ENCODE assay signal across 17 cellular contexts in genomic region chr21:36551326-36551725, GRCh38.
A peak's percentile ranks its signal among the peaks of the same experiment; 100 is the strongest.
DNase-seq lines count a peak whose midpoint lies in the region; ATAC-seq and TF ChIP-seq lines count a peak whose summit lies in the region.
"Had no signal": no experiment of that assay in that cellular context is flagged by ENCODE, and none has a peak within 500 bp of the region (broad histone marks: within the 10 kb centered on the region; RNA-seq: fewer than 3 reads in every experiment).

No MANE protein-coding gene starts in this region.

- no peak overlapping the region for H3K9ac ChIP-seq in smooth muscle cell (ENCODE audit: low read depth)

- DNase-seq in myocyte (ENCODE audit: low read depth) (peak; percentile 82), smooth muscle cell (lab: John Stamatoyannopoulos, UW; ENCODE audit: unreplicated experiment) (no peak), lower leg skin (ENCODE audit: low spot score in 2 of 2) (no peak), OCI-M1 (lab: John Stamatoyannopoulos, UW) (no peak), SW480 (ENCODE audit: low spot score) (no peak)
- DNase-seq: BE2C; CD4-positive, CD25-positive, alpha-beta regulatory T cell; COR-L47; GDM1; NCI-H1105; NCI-H2081; SHP77 had no signal

- H3K27ac ChIP-seq in ACC112 (ENCODE audit: low read depth, low read length) (no peak overlapping the region), smooth muscle cell (ENCODE audit: low read depth) (peak overlapping the region; percentile 12)
- H3K27ac ChIP-seq: 22Rv1 had no signal

- TF ChIP-seq POLR2A in lower leg skin (IDR thresholded peaks at IDR 0.05), result no peak

- H3K36me3 ChIP-seq in ACC112 (ENCODE audit: insufficient read depth, low read length) (no peaks in the 10 kb centered on the region), smooth muscle cell (ENCODE audit: low read depth) (no peaks in the 10 kb centered on the region)
- H3K36me3 ChIP-seq: BE2C had no signal

- peak overlapping the region; percentile 67 for H3K4me2 ChIP-seq in smooth muscle cell

- WGBS in smooth muscle cell (ENCODE audit: low lambda C conversion rate), result 97% methylated on average over 4 of the region's 4 CpGs
- 66 to 75% methylated on average over 4 of the region's 4 CpGs for WGBS in lower leg skin, 2 donors

- H2AFZ ChIP-seq in ACC112 (ENCODE audit: low read length, unreplicated experiment) (no peak overlapping the region), smooth muscle cell (ENCODE audit: low read depth) (no peak overlapping the region)

- no peak for TF ChIP-seq CTCF in smooth muscle cell (IDR thresholded peaks at IDR 0.05; ENCODE audit: borderline replicate concordance, insufficient read depth, poor library complexity, severe bottlenecking)
- TF ChIP-seq CTCF in lower leg skin (IDR thresholded peaks at IDR 0.05), result no peak

- no peaks in the 10 kb centered on the region for H4K20me1 ChIP-seq in smooth muscle cell (ENCODE audit: low read depth)

- no peaks in the 10 kb centered on the region for H3K9me3 ChIP-seq in smooth muscle cell (replicated peaks; ENCODE audit: low read depth)
- H3K9me3 ChIP-seq: BE2C had no signal

- H3K4me3 ChIP-seq in ACC112 (ENCODE audit: low read depth, low read length) (peak overlapping the region; percentile 52; the same call in 1 of the 2 replicates), smooth muscle cell (no peak overlapping the region), lower leg skin (ENCODE audit: low read depth, poor library complexity, severe bottlenecking) (no peak overlapping the region)
- H3K4me3 ChIP-seq: K562 had no signal

- ATAC-seq in SK-N-SH treated with all-trans-retinoic acid at 6 μM for 48 hours (peak; percentile 34), HG03378 (IDR thresholded peaks at IDR 0.05; ENCODE audit: unreplicated experiment) (no peak)
- ATAC-seq: K562 had no signal

- H3K79me2 ChIP-seq in ACC112 (ENCODE audit: control insufficient read depth, insufficient read depth, low read length, unreplicated experiment), result no peaks in the 10 kb centered on the region
- H3K79me2 ChIP-seq in smooth muscle cell (ENCODE audit: low read depth), result no peaks in the 10 kb centered on the region

- intact Hi-C loops in lower leg skin (cut with DNase I; ENCODE audit: low total_unique reads), result no loop called here

- H3K27me3 ChIP-seq in ACC112 (ENCODE audit: insufficient read depth, low read length) (peaks cover 53% of the 10 kb centered on the region), smooth muscle cell (ENCODE audit: low read depth) (no peaks in the 10 kb centered on the region)

- no peaks in the 10 kb centered on the region for H3F3A ChIP-seq in smooth muscle cell (ENCODE audit: low read depth)

- peaks cover 11% of the 10 kb centered on the region for H3K4me1 ChIP-seq in ACC112 (ENCODE audit: control insufficient read depth, insufficient read depth, low read length, unreplicated experiment)
- H3K4me1 ChIP-seq in smooth muscle cell (ENCODE audit: low read depth), result no peaks in the 10 kb centered on the region
- H3K4me1 ChIP-seq: BE2C had no signal

TF ChIP-seq in SK-N-SH treated with all-trans-retinoic acid at 6 μM for 48 hours, 23 proteins besides CTCF, POLR2A, EP300 and RAD21:
- TF ChIP-seq PPARA (CRISPR knock-in tag; IDR thresholded peaks at IDR 0.05; ENCODE audit: borderline replicate concordance) (no peak), TOX (CRISPR knock-in tag; IDR thresholded peaks at IDR 0.05; ENCODE audit: borderline replicate concordance) (no peak), CSDC2 (CRISPR knock-in tag; IDR thresholded peaks at IDR 0.05) (no peak), ISL1 (CRISPR knock-in tag; IDR thresholded peaks at IDR 0.05) (no peak), ZNF70 (CRISPR knock-in tag; IDR thresholded peaks at IDR 0.05) (no peak), SNAI2 (CRISPR knock-in tag; IDR thresholded peaks at IDR 0.05) (no peak), OSR1 (CRISPR knock-in tag; IDR thresholded peaks at IDR 0.05) (no peak), TCF4 (CRISPR knock-in tag; IDR thresholded peaks at IDR 0.05; ENCODE audit: borderline replicate concordance) (no peak), ARNTL (CRISPR knock-in tag; IDR thresholded peaks at IDR 0.05; ENCODE audit: borderline replicate concordance, low read depth) (no peak), ZC3H10 (CRISPR knock-in tag; IDR thresholded peaks at IDR 0.05) (no peak), CSRNP3 (CRISPR knock-in tag; IDR thresholded peaks at IDR 0.05) (no peak), ZFP3 (CRISPR knock-in tag; IDR thresholded peaks at IDR 0.05) (no peak)
- TF ChIP-seq, protein P1, sequence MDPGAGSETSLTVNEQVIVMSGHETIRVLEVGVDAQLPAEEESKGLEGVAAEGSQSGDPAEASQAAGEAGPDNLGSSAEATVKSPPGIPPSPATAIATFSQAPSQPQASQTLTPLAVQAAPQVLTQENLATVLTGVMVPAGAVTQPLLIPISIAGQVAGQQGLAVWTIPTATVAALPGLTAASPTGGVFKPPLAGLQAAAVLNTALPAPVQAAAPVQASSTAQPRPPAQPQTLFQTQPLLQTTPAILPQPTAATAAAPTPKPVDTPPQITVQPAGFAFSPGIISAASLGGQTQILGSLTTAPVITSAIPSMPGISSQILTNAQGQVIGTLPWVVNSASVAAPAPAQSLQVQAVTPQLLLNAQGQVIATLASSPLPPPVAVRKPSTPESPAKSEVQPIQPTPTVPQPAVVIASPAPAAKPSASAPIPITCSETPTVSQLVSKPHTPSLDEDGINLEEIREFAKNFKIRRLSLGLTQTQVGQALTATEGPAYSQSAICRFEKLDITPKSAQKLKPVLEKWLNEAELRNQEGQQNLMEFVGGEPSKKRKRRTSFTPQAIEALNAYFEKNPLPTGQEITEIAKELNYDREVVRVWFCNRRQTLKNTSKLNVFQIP (CRISPR knock-in tag; IDR thresholded peaks at IDR 0.05; ENCODE audit: borderline replicate concordance, low read depth), result no peak
- TF ChIP-seq, protein P2, sequence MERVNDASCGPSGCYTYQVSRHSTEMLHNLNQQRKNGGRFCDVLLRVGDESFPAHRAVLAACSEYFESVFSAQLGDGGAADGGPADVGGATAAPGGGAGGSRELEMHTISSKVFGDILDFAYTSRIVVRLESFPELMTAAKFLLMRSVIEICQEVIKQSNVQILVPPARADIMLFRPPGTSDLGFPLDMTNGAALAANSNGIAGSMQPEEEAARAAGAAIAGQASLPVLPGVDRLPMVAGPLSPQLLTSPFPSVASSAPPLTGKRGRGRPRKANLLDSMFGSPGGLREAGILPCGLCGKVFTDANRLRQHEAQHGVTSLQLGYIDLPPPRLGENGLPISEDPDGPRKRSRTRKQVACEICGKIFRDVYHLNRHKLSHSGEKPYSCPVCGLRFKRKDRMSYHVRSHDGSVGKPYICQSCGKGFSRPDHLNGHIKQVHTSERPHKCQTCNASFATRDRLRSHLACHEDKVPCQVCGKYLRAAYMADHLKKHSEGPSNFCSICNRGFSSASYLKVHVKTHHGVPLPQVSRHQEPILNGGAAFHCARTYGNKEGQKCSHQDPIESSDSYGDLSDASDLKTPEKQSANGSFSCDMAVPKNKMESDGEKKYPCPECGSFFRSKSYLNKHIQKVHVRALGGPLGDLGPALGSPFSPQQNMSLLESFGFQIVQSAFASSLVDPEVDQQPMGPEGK (CRISPR knock-in tag; IDR thresholded peaks at IDR 0.05; ENCODE audit: borderline replicate concordance), result no peak
- TF ChIP-seq, protein P3, sequence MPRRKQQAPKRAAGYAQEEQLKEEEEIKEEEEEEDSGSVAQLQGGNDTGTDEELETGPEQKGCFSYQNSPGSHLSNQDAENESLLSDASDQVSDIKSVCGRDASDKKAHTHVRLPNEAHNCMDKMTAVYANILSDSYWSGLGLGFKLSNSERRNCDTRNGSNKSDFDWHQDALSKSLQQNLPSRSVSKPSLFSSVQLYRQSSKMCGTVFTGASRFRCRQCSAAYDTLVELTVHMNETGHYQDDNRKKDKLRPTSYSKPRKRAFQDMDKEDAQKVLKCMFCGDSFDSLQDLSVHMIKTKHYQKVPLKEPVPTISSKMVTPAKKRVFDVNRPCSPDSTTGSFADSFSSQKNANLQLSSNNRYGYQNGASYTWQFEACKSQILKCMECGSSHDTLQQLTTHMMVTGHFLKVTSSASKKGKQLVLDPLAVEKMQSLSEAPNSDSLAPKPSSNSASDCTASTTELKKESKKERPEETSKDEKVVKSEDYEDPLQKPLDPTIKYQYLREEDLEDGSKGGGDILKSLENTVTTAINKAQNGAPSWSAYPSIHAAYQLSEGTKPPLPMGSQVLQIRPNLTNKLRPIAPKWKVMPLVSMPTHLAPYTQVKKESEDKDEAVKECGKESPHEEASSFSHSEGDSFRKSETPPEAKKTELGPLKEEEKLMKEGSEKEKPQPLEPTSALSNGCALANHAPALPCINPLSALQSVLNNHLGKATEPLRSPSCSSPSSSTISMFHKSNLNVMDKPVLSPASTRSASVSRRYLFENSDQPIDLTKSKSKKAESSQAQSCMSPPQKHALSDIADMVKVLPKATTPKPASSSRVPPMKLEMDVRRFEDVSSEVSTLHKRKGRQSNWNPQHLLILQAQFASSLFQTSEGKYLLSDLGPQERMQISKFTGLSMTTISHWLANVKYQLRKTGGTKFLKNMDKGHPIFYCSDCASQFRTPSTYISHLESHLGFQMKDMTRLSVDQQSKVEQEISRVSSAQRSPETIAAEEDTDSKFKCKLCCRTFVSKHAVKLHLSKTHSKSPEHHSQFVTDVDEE (CRISPR knock-in tag; IDR thresholded peaks at IDR 0.05), result no peak
TF ChIP-seq in SK-N-SH treated with all-trans-retinoic acid at 6 μM for 48 hours: peak in this region for 0.
